Comparison of ENCODE assay signal across 27 cellular contexts in genomic region chr10:49290131-49290530, GRCh38. TPM values are rescaled to one million over a fixed set of nuclear protein-coding genes. Genes with fewer than 3 reads are reported as not detected.
"Had no signal": no experiment of that assay in that cellular context is flagged by ENCODE, and none has a peak within 500 bp of the region (broad histone marks: within the 10 kb centered on the region; RNA-seq: fewer than 3 reads in every experiment).

No MANE protein-coding gene starts in this region.

- FAIRE-seq: HepG2 had no signal

- H3K4me3 ChIP-seq: MG63, PC-9, SK-N-MC had no signal

- H3K36me3 ChIP-seq: MG63 had no signal

- ATAC-seq: activated CD8-positive, alpha-beta memory T cell treated with anti-CD3 and anti-CD28 coated beads, Interleukin-2, amount 10 ng/mL, durations not matched to agents 7 days and 5 days; HepG2; WTC11 had no signal

- H3K27me3 ChIP-seq: MG63 had no signal

- H2AFZ ChIP-seq: PC-9 had no signal

- H3K27ac ChIP-seq: PC-9, SK-N-MC had no signal

- H3K4me2 ChIP-seq: PC-9 had no signal

- H3K9me3 ChIP-seq: MG63 had no signal

- DNase-seq: activated CD4-positive, alpha-beta T cell treated with anti-CD3 and anti-CD28 coated beads for 48 hours; activated CD4-positive, alpha-beta T cell treated with anti-CD3 and anti-CD28 coated beads, Interleukin-2, amount 50 U/mL, for 48 hours; activated CD4-positive, CD25-positive, alpha-beta regulatory T cell treated with anti-CD3 and anti-CD28 coated beads, Interleukin-2, amount 50 U/mL, for 72 hours; activated CD8-positive, alpha-beta memory T cell treated with anti-CD3 and anti-CD28 coated beads, Interleukin-2, amount 10 ng/mL, durations not matched to agents 7 days and 5 days; activated effector memory CD4-positive, alpha-beta T cell treated with Interleukin-2 at 50 U/mL for 16 hours; activated naive CD4-positive, alpha-beta T cell; activated T-cell treated with anti-CD3 and anti-CD28 coated beads, Interleukin-2, amount 50 U/mL, for 24 hours; aorta; MG63; MV-4-11; NCI-H1092 treated with DMSO at 0.1 percent for 48 hours; NCI-H1417 treated with DMSO at 0.1 percent for 48 hours; NCI-H1694; NCI-H2029; NCI-H2107; NCI-H2171 treated with DMSO at 0.1 percent for 48 hours; NCI-H226; NCI-H510A; NCI-H69; PC-9; SIG-M5; SW 1271 had no signal

RNA-seq across cellular contexts. Expression of gene C10orf71, which starts 8.8 kb away (rescaled TPM):
- total RNA-seq: activated CD8-positive, alpha-beta memory T cell treated with anti-CD3 and anti-CD28 coated beads, Interleukin-2, amount 10 ng/mL, durations not matched to agents 7 days and 5 days; activated T-helper 1 cell treated with anti-CD3 and anti-CD28 coated beads, Interleukin-12 subunit alpha, Interleukin-12 subunit beta, Interleukin-2, Interleukin-4 antibody, amounts not matched to agents 30 ng/mL and 10 ng/mL and 1 ng/mL, durations not matched to agents 14 hours and 24 hours and 36 hours; HepG2; PC-9; T-helper 1 cell treated with Interleukin-12 subunit alpha and Interleukin-12 subunit beta and Interleukin-4 antibody, amounts not matched to agents 30 ng/mL and 1 ng/mL, for 36 hours; WTC11 had no signal
- polyA plus RNA-seq: HepG2 had no signal
